In the genomic region with DNA sequence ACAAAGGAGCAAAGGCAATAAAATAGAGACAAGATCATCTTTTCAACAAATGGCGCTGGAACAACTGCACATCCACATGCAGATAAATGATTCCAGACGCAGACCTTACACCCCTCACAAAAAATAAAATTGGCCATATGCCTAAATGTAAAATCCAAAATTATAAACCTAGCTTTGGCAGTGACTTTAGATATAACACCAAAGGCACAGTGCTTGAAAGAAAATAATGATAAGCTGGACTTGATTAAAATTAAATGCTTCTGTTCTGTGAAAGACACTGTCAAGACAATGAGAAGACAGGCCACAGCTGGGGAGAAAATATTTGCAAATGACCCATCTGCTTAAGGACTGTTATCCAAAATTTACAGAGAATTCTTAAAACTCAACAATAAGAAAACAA, we compare ENCODE assay signal across 15 cellular contexts. TPM values are rescaled to one million over a fixed set of nuclear protein-coding genes. Genes with fewer than 3 reads are reported as not detected.
DNase-seq lines count a peak whose midpoint lies in the region; ATAC-seq and TF ChIP-seq lines count a peak whose summit lies in the region.
"Had no signal": no experiment of that assay in that cellular context is flagged by ENCODE, and none has a peak within 500 bp of the region (broad histone marks: within the 10 kb centered on the region; RNA-seq: fewer than 3 reads in every experiment).

No MANE protein-coding gene starts in this region.

- TF ChIP-seq POLR2A in transverse colon (IDR thresholded peaks at IDR 0.05), result no peak

- H3K9ac ChIP-seq in SK-N-SH (no peak overlapping the region), colonic mucosa (ENCODE audit: low read depth in 2 of 2, low read length in 2 of 2) (peak overlapping the region in 1 of 2 donors; percentile 38), muscle layer of colon (ENCODE audit: low read length) (no peak overlapping the region)

- no peaks in the 10 kb centered on the region for H3F3A ChIP-seq in SK-N-SH (replicated peaks; ENCODE audit: insufficient read depth)

- no peaks in the 10 kb centered on the region for H3K9me3 ChIP-seq in SK-N-SH
- no peaks in the 10 kb centered on the region for H3K9me3 ChIP-seq in colonic mucosa
- no peaks in the 10 kb centered on the region for H3K9me3 ChIP-seq in muscle layer of colon (ENCODE audit: low read length)
- H3K9me3 ChIP-seq in transverse colon, result no peaks in the 10 kb centered on the region
- no peaks in the 10 kb centered on the region for H3K9me3 ChIP-seq in psoas muscle

- no peaks in the 10 kb centered on the region for H3K79me2 ChIP-seq in SK-N-SH (ENCODE audit: insufficient read depth)

- H3K36me3 ChIP-seq in SK-N-SH (replicated peaks in 1 of 2; ENCODE audit: control insufficient read depth in 1 of 2, insufficient read depth in 2 of 2, low read length in 1 of 2), result no peaks in the 10 kb centered on the region
- no peaks in the 10 kb centered on the region for H3K36me3 ChIP-seq in colonic mucosa
- no peaks in the 10 kb centered on the region for H3K36me3 ChIP-seq in muscle layer of colon (ENCODE audit: insufficient read depth, low read length)
- no peaks in the 10 kb centered on the region for H3K36me3 ChIP-seq in transverse colon
- no peaks in the 10 kb centered on the region for H3K36me3 ChIP-seq in psoas muscle (ENCODE audit: insufficient read depth in 1 of 2, low read depth in 1 of 2)

- DNase-seq in SK-N-SH (no peak), colonic mucosa (no peak), transverse colon (no peak), dermis blood vessel endothelial cell (no peak), T-helper 9 cell (no peak), psoas muscle (no peak)
- DNase-seq: AML-193, KG1, NCI-H1694, NCI-H2081 treated with DMSO at 0.1 percent for 48 hours, OCI-M1, RPMI8226, SIG-M5 had no signal

- peak overlapping the region in 1 of 2 experiments; percentile 78; a peak in 2 of 4 replicates for H3K27ac ChIP-seq in SK-N-SH (ENCODE audit: low read depth in 2 of 2, low read length in 1 of 2)
- peak overlapping the region; percentile 24 for H3K27ac ChIP-seq in colonic mucosa
- peak overlapping the region; percentile 14 for H3K27ac ChIP-seq in muscle layer of colon (ENCODE audit: low read depth, low read length)
- peak overlapping the region; percentile 60 to 88 (median 72) for H3K27ac ChIP-seq in transverse colon
- H3K27ac ChIP-seq in psoas muscle, result no peak overlapping the region
- H3K27ac ChIP-seq: C4-2B had no signal

- H3K27me3 ChIP-seq in SK-N-SH (ENCODE audit: insufficient read depth) (no peaks in the 10 kb centered on the region), colonic mucosa (no peaks in the 10 kb centered on the region), muscle layer of colon (ENCODE audit: control insufficient read depth in 1 of 2, insufficient read depth in 2 of 2, low read length in 2 of 2) (no peaks in the 10 kb centered on the region), transverse colon (no peaks in the 10 kb centered on the region), psoas muscle (ENCODE audit: insufficient read depth in 3 of 3, low read length in 2 of 3) (no peaks in the 10 kb centered on the region)

- H3K9me2 ChIP-seq in SK-N-SH, result no peaks in the 10 kb centered on the region

- H3K4me3 ChIP-seq in SK-N-SH (ENCODE audit: low read depth in 2 of 2, low read length in 1 of 2) (no peak overlapping the region), colonic mucosa (no peak overlapping the region), muscle layer of colon (ENCODE audit: low read depth in 1 of 2, low read length in 2 of 2) (no peak overlapping the region), transverse colon (no peak overlapping the region), psoas muscle (no peak overlapping the region)

- H3K4me1 ChIP-seq in SK-N-SH (ENCODE audit: control insufficient read depth in 1 of 2, insufficient read depth in 2 of 2, low read depth in 1 of 2, low read length in 1 of 2), result peaks cover 0 to 41% of the 10 kb centered on the region in 2 experiments; a peak in 2 of 4 replicates
- peaks cover 26% of the 10 kb centered on the region for H3K4me1 ChIP-seq in colonic mucosa
- peaks cover 63% of the 10 kb centered on the region for H3K4me1 ChIP-seq in muscle layer of colon (ENCODE audit: insufficient read depth, low read length)
- H3K4me1 ChIP-seq in transverse colon, result peaks cover 19 to 70% (median 62%) of the 10 kb centered on the region in 4 donors
- H3K4me1 ChIP-seq in psoas muscle, result peaks cover 14% of the 10 kb centered on the region

- 53% methylated on average over 2 of the region's 2 CpGs for WGBS in SK-N-SH (ENCODE audit: low lambda C conversion rate)
- WGBS in transverse colon (ENCODE audit: low coverage in 1 of 2), 2 donors, result 44% methylated on average over 2 of the region's 2 CpGs
- 75 to 83% (median 76%) methylated on average over 2 of the region's 2 CpGs for WGBS in psoas muscle, 3 donors

- no peak for TF ChIP-seq RAD21 in SK-N-SH (IDR thresholded peaks at IDR 0.05; ENCODE audit: low read length)

- no peak overlapping the region for H3K4me2 ChIP-seq in SK-N-SH

- CTCF ChIA-PET in SK-N-SH (lab: Yijun Ruan, JAX), result interaction anchor here (0.9 to 1.9 kb wide), 10 partner anchors 10 to 118 kb away, joined by 3 to 6 read pairs (median 3); partner anchors contain the start of gene WNK2

- TF ChIP-seq CTCF in SK-N-SH (IDR thresholded peaks at IDR 0.05), result no peak
- TF ChIP-seq CTCF in colonic mucosa (IDR thresholded peaks at IDR 0.05), result no peak
- TF ChIP-seq CTCF in transverse colon (IDR thresholded peaks at IDR 0.05), result no peak
- no peak for TF ChIP-seq CTCF in psoas muscle (IDR thresholded peaks at IDR 0.05)

- intact Hi-C loops in colonic mucosa (cut with DNase I) (no loop called here), transverse colon (cut with DNase I; ENCODE audit: low total_unique reads) (no loop called here), psoas muscle (cut with DNase I) (no loop called here)

- H4K20me1 ChIP-seq in SK-N-SH (ENCODE audit: insufficient read depth), result no peaks in the 10 kb centered on the region

- H2AFZ ChIP-seq in SK-N-SH (ENCODE audit: low read depth), result no peak overlapping the region

- TF ChIP-seq EP300 in SK-N-SH (IDR thresholded peaks at IDR 0.05; ENCODE audit: borderline replicate concordance in 1 of 2, low read depth in 1 of 2, low read length in 1 of 2), result 0 out of 4 replicates have a peak, but pooled peaks of 1 of the 2 experiments have one; percentile 2
- no peak for TF ChIP-seq EP300 in transverse colon (IDR thresholded peaks at IDR 0.05; ENCODE audit: low read depth)

- in situ Hi-C loops in transverse colon (cut with MboI; ENCODE audit: low pct_ligation_motif_present in 1 of 4, low pct_unique_long_range_greater_than_20kb in 1 of 4, low sequenced_read_pairs in 3 of 4), result no loop called here

- POLR2A ChIA-PET in SK-N-SH (lab: Yijun Ruan, JAX), result interaction anchor here (1.4 kb wide), 1 partner anchor 108 kb away, joined by 3 read pairs; no protein-coding TSS in a partner anchor

- no peak for ATAC-seq in psoas muscle

TF ChIP-seq in SK-N-SH, 30 proteins besides CTCF, POLR2A, EP300 and RAD21:
- TF ChIP-seq GATA2 (CRISPR knock-in tag; IDR thresholded peaks at IDR 0.05) (peak; percentile 54), NFIC (IDR thresholded peaks at IDR 0.05; ENCODE audit: borderline replicate concordance) (no peak), RFX5 (IDR thresholded peaks at IDR 0.05; ENCODE audit: low read length) (no peak), IRF3 (IDR thresholded peaks at IDR 0.05; ENCODE audit: low read depth, low read length) (no peak), YY1 (IDR thresholded peaks at IDR 0.05; ENCODE audit: low read depth) (no peak), ELF1 (IDR thresholded peaks at IDR 0.05) (no peak), JUND (IDR thresholded peaks at IDR 0.05) (no peak)
- TF ChIP-seq, protein P1, sequence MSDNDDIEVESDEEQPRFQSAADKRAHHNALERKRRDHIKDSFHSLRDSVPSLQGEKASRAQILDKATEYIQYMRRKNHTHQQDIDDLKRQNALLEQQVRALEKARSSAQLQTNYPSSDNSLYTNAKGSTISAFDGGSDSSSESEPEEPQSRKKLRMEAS (IDR thresholded peaks at IDR 0.05; ENCODE audit: low read depth), result no peak

RNA-seq across cellular contexts. Expression of gene WNK2, which starts 10.0 kb away (rescaled TPM):
- 0.12 and 0.36 TPM in 2 replicates for polyA plus RNA-seq in SK-N-SH (2012; rRNA removed)
- polyA plus RNA-seq in SK-N-SH (2012; cell fraction: cytosol; rRNA removed), result 0.40 and 1.2 TPM in 2 replicates
- 1.8 and 5.0 TPM in 2 replicates for polyA plus RNA-seq in SK-N-SH (2012; cell fraction: nucleus; rRNA removed)
- total RNA-seq in colonic mucosa, result 100 to 1,000 TPM; 161 to 238 TPM
- 100 to 1,000 TPM; 133 to 618 (median 157) TPM for total RNA-seq in transverse colon
- total RNA-seq in dermis blood vessel endothelial cell, result not detected in 2 replicates
- total RNA-seq in psoas muscle, result 10 to 100 TPM; 35.5 to 58.8 (median 43.0) TPM
- polyA plus RNA-seq in psoas muscle, result 10 to 100 TPM in 2 of 3 donors, 1 to 10 TPM in 1; 8.1 to 22.5 (median 11.9) TPM

RNA-seq across cellular contexts. Expression of gene NINJ1, which starts 59.9 kb away (rescaled TPM):
- polyA plus RNA-seq in SK-N-SH (2012; rRNA removed) (23.2 and 31.7 TPM in 2 replicates), psoas muscle (10 to 100 TPM; 19.2 to 40.1 (median 22.8) TPM)
- 12.9 and 25.6 TPM in 2 replicates for polyA plus RNA-seq in SK-N-SH (2012; cell fraction: cytosol; rRNA removed)
- 14.4 and 14.8 TPM in 2 replicates for polyA plus RNA-seq in SK-N-SH (2012; cell fraction: nucleus; rRNA removed)
- total RNA-seq in colonic mucosa (10 to 100 TPM; 24.5 to 29.4 TPM), transverse colon (10 to 100 TPM; 29.5 to 67.7 (median 38.5) TPM), dermis blood vessel endothelial cell (35.4 and 52.0 TPM in 2 replicates), psoas muscle (10 to 100 TPM; 17.8 to 24.8 (median 21.2) TPM)

Comparison
In these comparisons a context has a peak if more than half of its experiments do, and no peak if none do; other contexts are left out.
1. RNA of gene WNK2, which starts 10.0 kb away (total RNA-seq): 161 to 238 TPM in colonic mucosa, 133 to 618 TPM in transverse colon and 35.5 to 58.8 TPM in psoas muscle; not detected in dermis blood vessel endothelial cell; every median in the first group is over 10 times any median in the second.